In the genomic region with DNA sequence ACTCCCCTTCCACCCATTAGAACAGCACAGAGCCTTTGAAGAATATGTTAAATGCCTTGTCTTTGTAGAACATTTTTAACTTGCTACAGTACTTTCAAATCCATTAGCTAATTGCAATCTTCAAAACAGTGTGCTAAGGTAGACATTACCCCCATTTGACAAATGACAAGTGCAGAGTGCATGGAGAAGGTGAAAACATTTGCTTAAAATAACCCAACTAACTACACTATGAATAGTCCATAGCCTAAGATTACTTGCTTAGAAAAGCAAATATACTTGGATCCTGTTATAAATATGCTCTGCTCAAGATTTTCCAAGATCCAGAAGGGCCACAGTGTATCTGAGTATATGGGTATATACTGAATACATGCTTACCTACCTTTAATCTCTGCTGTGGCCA, we compare ENCODE assay signal across 27 cellular contexts.
A peak's percentile ranks its signal among the peaks of the same experiment; 100 is the strongest.
DNase-seq lines count a peak whose midpoint lies in the region; ATAC-seq, FAIRE-seq and TF ChIP-seq lines count a peak whose summit lies in the region.
"Had no signal": no experiment of that assay in that cellular context is flagged by ENCODE, and none has a peak within 500 bp of the region (broad histone marks: within the 10 kb centered on the region; RNA-seq: fewer than 3 reads in every experiment).

No MANE protein-coding gene starts in this region.

- no peak overlapping the region for H2AFZ ChIP-seq in K562 (ENCODE audit: low read depth, low read length)

- H3K36me3 ChIP-seq in cardiac muscle cell (no peaks in the 10 kb centered on the region), right atrium auricular region (no peaks in the 10 kb centered on the region), K562 (ENCODE audit: control insufficient read depth, insufficient read depth, low read length) (peaks cover 16% of the 10 kb centered on the region; the same call in 1 of the 3 replicates), left lung (no peaks in the 10 kb centered on the region)
- H3K36me3 ChIP-seq: BE2C, BLaER1 had no signal

- H3K9me1 ChIP-seq in K562 (ENCODE audit: control insufficient read depth, insufficient read depth, low read length), result no peaks in the 10 kb centered on the region

- CTCF ChIA-PET in K562 (lab: Yijun Ruan, JAX; ENCODE audit: low intra/inter-chr PET ratio), result no interaction called here

- POLR2A ChIA-PET in K562 (lab: Yijun Ruan, JAX), result interaction anchor here (0.7 to 1.0 kb wide), 2 partner anchors 13 to 17 kb away, joined by 3 to 4 read pairs; no protein-coding TSS in a partner anchor

- DNase-seq in cardiac muscle cell (ENCODE audit: low read depth in 1 of 2, low spot score in 1 of 2) (no peak), right atrium auricular region (ENCODE audit: low spot score) (no peak), HTR-8/SVneo (ENCODE audit: insufficient read length, low spot score) (no peak), K562 (ENCODE audit: extremely low read depth in 1 of 4, low spot score in 3 of 4) (no peak), putamen (ENCODE audit: low spot score) (peak; percentile 30), left lung (no peak), A172 (ENCODE audit: low spot score) (no peak)
- DNase-seq: ACHN; BE2C; C1 segment of cervical spinal cord; CD4-positive, alpha-beta memory T cell; CD4-positive, CD25-positive, alpha-beta regulatory T cell; CD8-positive, alpha-beta memory T cell; COR-L47; DMS 273 treated with DMSO at 0.1 percent for 48 hours; DMS153; DMS53; DMS79; DND-41; EL; GDM1 had no signal

- no peaks in the 10 kb centered on the region for H3K9me3 ChIP-seq in cardiac muscle cell (ENCODE audit: low read depth)
- H3K9me3 ChIP-seq in right atrium auricular region, result no peaks in the 10 kb centered on the region
- no peaks in the 10 kb centered on the region for H3K9me3 ChIP-seq in K562 (replicated peaks; ENCODE audit: control insufficient read depth, insufficient read depth, low read depth, low read length)
- H3K9me3 ChIP-seq in left lung, result no peaks in the 10 kb centered on the region
- H3K9me3 ChIP-seq: BE2C, BLaER1 had no signal

- TF ChIP-seq POLR2A in K562 (conservative IDR thresholded peaks at IDR 0.05), result no peak

- peak; percentile 60 for ATAC-seq in K562
- ATAC-seq in left lung, result no peak
- ATAC-seq: GM12878 had no signal

- no peaks in the 10 kb centered on the region for H4K20me1 ChIP-seq in K562 (replicated peaks; ENCODE audit: control insufficient read depth, insufficient read depth, low read length)
- H4K20me1 ChIP-seq: BLaER1 had no signal

- H3K4me3 ChIP-seq in cardiac muscle cell, result no peak overlapping the region
- H3K4me3 ChIP-seq in right atrium auricular region, result no peak overlapping the region
- H3K4me3 ChIP-seq in K562, result no peak overlapping the region
- H3K4me3 ChIP-seq in left lung, result no peak overlapping the region
- H3K4me3 ChIP-seq: BLaER1, GM12878 had no signal

- no peaks in the 10 kb centered on the region for H3K4me1 ChIP-seq in cardiac muscle cell (ENCODE audit: low read depth)
- no peaks in the 10 kb centered on the region for H3K4me1 ChIP-seq in right atrium auricular region
- no peaks in the 10 kb centered on the region; a peak in 1 of 5 replicates for H3K4me1 ChIP-seq in K562 (replicated peaks in 1 of 2; ENCODE audit: control insufficient read depth in 2 of 2, insufficient read depth in 2 of 2, low read length in 2 of 2)
- no peaks in the 10 kb centered on the region for H3K4me1 ChIP-seq in left lung
- H3K4me1 ChIP-seq: BE2C, BLaER1 had no signal

- no peak overlapping the region for H3K9ac ChIP-seq in K562 (ENCODE audit: insufficient read depth in 1 of 2, low read depth in 2 of 2, low read length in 2 of 2)
- H3K9ac ChIP-seq: BLaER1 had no signal

- TF ChIP-seq RAD21 in K562 (CRISPR knock-in tag; conservative IDR thresholded peaks at IDR 0.05 in 1 of 2, IDR thresholded peaks at IDR 0.05 in 1 of 2), result no peak

- no peak overlapping the region for H3K4me2 ChIP-seq in K562 (ENCODE audit: insufficient read depth, low read length)
- H3K4me2 ChIP-seq: BLaER1 had no signal

- intact Hi-C loops in K562 (cut with micrococcal nuclease) (no loop called here), left lung (cut with DNase I) (no loop called here)

- no TSS peak for BruUV-seq in K562 (replicated peaks; lab: Mats Ljungman, UMichigan)

- peaks cover 23% of the 10 kb centered on the region for H3K79me2 ChIP-seq in K562 (ENCODE audit: control insufficient read depth, insufficient read depth, low read length)

- FAIRE-seq in HTR-8/SVneo (lab: Jason Lieb, UNC), result peak; percentile 79
- no peak for FAIRE-seq in K562 (lab: Jason Lieb, UNC)
- FAIRE-seq: A204.1, GM12892, GM18507 had no signal

- H3K27me3 ChIP-seq in cardiac muscle cell (no peaks in the 10 kb centered on the region), right atrium auricular region (no peaks in the 10 kb centered on the region), K562 (ENCODE audit: control insufficient read depth in 2 of 2, insufficient read depth in 2 of 2, low read length in 2 of 2) (no peaks in the 10 kb centered on the region), left lung (no peaks in the 10 kb centered on the region)
- H3K27me3 ChIP-seq: BE2C, BLaER1 had no signal

- no peak for TF ChIP-seq EP300 in K562 (IDR thresholded peaks at IDR 0.05; ENCODE audit: low read length)

- H3K27ac ChIP-seq in cardiac muscle cell (peak overlapping the region; percentile 4), right atrium auricular region (no peak overlapping the region), K562 (ENCODE audit: extremely low read depth, low read depth, low read length) (no peak overlapping the region), left lung (no peak overlapping the region)
- H3K27ac ChIP-seq: 22Rv1, BLaER1 had no signal

- TF ChIP-seq CTCF in cardiac muscle cell (IDR thresholded peaks at IDR 0.05; ENCODE audit: low read depth, low read length) (no peak), right atrium auricular region (IDR thresholded peaks at IDR 0.05) (no peak), K562 (IDR thresholded peaks at IDR 0.05 in 2 of 3, conservative IDR thresholded peaks at IDR 0.05 in 1 of 3; ENCODE audit: insufficient read depth in 2 of 3, low read depth in 1 of 3, low read length in 3 of 3) (no peak), left lung (IDR thresholded peaks at IDR 0.05) (no peak)

- in situ Hi-C loops in K562 (cut with MboI), result no loop called here

TF ChIP-seq in K562, 482 proteins besides CTCF, POLR2A, EP300 and RAD21:
- TF ChIP-seq CREM (IDR thresholded peaks at IDR 0.05; ENCODE audit: low read depth) (no peak), RBFOX2 (IDR thresholded peaks at IDR 0.05; ENCODE audit: low read depth, low read length) (0 out of 2 replicates have a peak, but pooled peaks have one; percentile 28)
